Comparison of ENCODE assay signal across 22 cellular contexts in genomic region chr2:1793001-1793867, GRCh38. TPM values are rescaled to one million over a fixed set of nuclear protein-coding genes. Genes with fewer than 3 reads are reported as not detected.
DNase-seq lines count a peak whose midpoint lies in the region; ATAC-seq, FAIRE-seq and TF ChIP-seq lines count a peak whose summit lies in the region.
"Had no signal": no experiment of that assay in that cellular context is flagged by ENCODE, and none has a peak within 500 bp of the region (broad histone marks: within the 10 kb centered on the region; RNA-seq: fewer than 3 reads in every experiment).

No MANE protein-coding gene starts in this region.

- no peak overlapping the region for H3K4me2 ChIP-seq in trophoblast cell (ENCODE audit: low read length)

- H3K27ac ChIP-seq in SJCRH30 (peak overlapping the region; percentile 95), kidney (ENCODE audit: low read depth in 2 of 2, low read length in 2 of 2) (no peak overlapping the region), trophoblast cell (ENCODE audit: low read depth, low read length) (no peak overlapping the region)

- H3K79me1 ChIP-seq in trophoblast cell (ENCODE audit: low read length) = peaks cover 13% of the 10 kb centered on the region

- no peaks in the 10 kb centered on the region for H3K36me3 Mint-ChIP-seq in HFFc6 (ENCODE audit: low read depth)

- no peak overlapping the region for H4K12ac ChIP-seq in trophoblast cell (ENCODE audit: low read depth, low read length)

- peak overlapping the region; percentile 2 for H4K91ac ChIP-seq in trophoblast cell (ENCODE audit: low read depth, low read length)

- H3K36me3 ChIP-seq in SJCRH30 (no peaks in the 10 kb centered on the region), kidney (ENCODE audit: control insufficient read depth in 1 of 2, insufficient read depth in 2 of 2, low read length in 2 of 2) (no peaks in the 10 kb centered on the region), trophoblast cell (ENCODE audit: control insufficient read depth in 1 of 2, insufficient read depth in 2 of 2, low read length in 2 of 2) (no peaks in the 10 kb centered on the region)
- H3K36me3 ChIP-seq: Peyer's patch had no signal

- FAIRE-seq in kidney (lab: Jason Lieb, UNC) = no peak
- FAIRE-seq: GM19239, H1 had no signal

- H2BK12ac ChIP-seq in trophoblast cell (ENCODE audit: low read length) = peak overlapping the region; percentile 1

- no CpG with 5 or more reads among the region's 23 CpGs for WGBS in trophoblast cell (ENCODE audit: extremely low coverage, insufficient coverage, insufficient read length)

- H3K27ac Mint-ChIP-seq in HFFc6 = peak overlapping the region; percentile 62; the same call in 1 of the 2 replicates
- H3K27ac Mint-ChIP-seq: CD4-positive, alpha-beta T cell had no signal

- no peak overlapping the region for H3K4ac ChIP-seq in trophoblast cell (ENCODE audit: low read depth, low read length)

- H3K9me3 Mint-ChIP-seq in HFFc6 = no peaks in the 10 kb centered on the region
- H3K9me3 Mint-ChIP-seq: CD4-positive, alpha-beta T cell had no signal

- no peak overlapping the region for H3K14ac ChIP-seq in trophoblast cell (ENCODE audit: low read length)

- no peak overlapping the region for H3K23ac ChIP-seq in trophoblast cell (ENCODE audit: low read length)

- no peak for TF ChIP-seq CTCF in HFFc6 (IDR thresholded peaks at IDR 0.05)
- TF ChIP-seq CTCF in kidney (IDR thresholded peaks at IDR 0.05; ENCODE audit: borderline replicate concordance, extremely low read depth, insufficient read depth) = no peak

- no peak overlapping the region for H2BK5ac ChIP-seq in trophoblast cell (ENCODE audit: low read depth, low read length, poor library complexity)

- H4K8ac ChIP-seq in trophoblast cell (ENCODE audit: low read depth, low read length) = no peak overlapping the region

- H3K9ac ChIP-seq in kidney (ENCODE audit: low read length in 2 of 2) (no peak overlapping the region), trophoblast cell (ENCODE audit: low read length) (no peak overlapping the region)

- H3K4me3 ChIP-seq in SJCRH30 = no peak overlapping the region
- H3K4me3 ChIP-seq in kidney (ENCODE audit: low read length in 2 of 2) = no peak overlapping the region
- peak overlapping the region; percentile 7 for H3K4me3 ChIP-seq in trophoblast cell (ENCODE audit: low read depth, low read length)
- H3K4me3 ChIP-seq: Peyer's patch had no signal

- no peak overlapping the region for H3K18ac ChIP-seq in trophoblast cell (ENCODE audit: low read length)

- peaks cover 38% of the 10 kb centered on the region for H3K4me1 ChIP-seq in SJCRH30
- H3K4me1 ChIP-seq in kidney (ENCODE audit: control insufficient read depth in 1 of 2, insufficient read depth in 1 of 2, low read depth in 1 of 2, low read length in 2 of 2) = no peaks in the 10 kb centered on the region
- peaks cover 8 to 15% of the 10 kb centered on the region in 2 experiments for H3K4me1 ChIP-seq in trophoblast cell (ENCODE audit: control insufficient read depth in 1 of 2, insufficient read depth in 2 of 2, low read length in 2 of 2)
- H3K4me1 ChIP-seq: Peyer's patch had no signal

- no peak overlapping the region for H3K4me3 Mint-ChIP-seq in HFFc6
- H3K4me3 Mint-ChIP-seq: CD4-positive, alpha-beta T cell had no signal

- no peak for ATAC-seq in HG02970 (IDR thresholded peaks at IDR 0.05; ENCODE audit: low FRiP score, unreplicated experiment)

- H3K27me3 ChIP-seq in SJCRH30 (no peaks in the 10 kb centered on the region), trophoblast cell (ENCODE audit: insufficient read depth, low read length) (no peaks in the 10 kb centered on the region)
- H3K27me3 ChIP-seq: Peyer's patch had no signal

- no peak overlapping the region for H2BK120ac ChIP-seq in trophoblast cell (ENCODE audit: insufficient read depth, low read length, poor library complexity)

- intact Hi-C loops in kidney (cut with DNase I) = no loop called here

- H3K4me1 Mint-ChIP-seq in HFFc6 (ENCODE audit: low read depth) = peaks cover 34% of the 10 kb centered on the region

- peaks cover 7% of the 10 kb centered on the region for H3K27me3 Mint-ChIP-seq in HFFc6 (ENCODE audit: insufficient read depth)
- H3K27me3 Mint-ChIP-seq: CD4-positive, alpha-beta T cell had no signal

- no peak overlapping the region for H2AFZ ChIP-seq in trophoblast cell (ENCODE audit: insufficient read depth, low read length, poor library complexity)

- peak overlapping the region; percentile 9 for H2AK5ac ChIP-seq in trophoblast cell (ENCODE audit: low read length)

- H3K9me3 ChIP-seq in SJCRH30 (replicated peaks) = no peaks in the 10 kb centered on the region
- H3K9me3 ChIP-seq in kidney (ENCODE audit: control insufficient read depth in 1 of 2, low read length in 2 of 2) = no peaks in the 10 kb centered on the region
- H3K9me3 ChIP-seq in trophoblast cell (ENCODE audit: insufficient read depth, low read depth, low read length) = no peaks in the 10 kb centered on the region
- H3K9me3 ChIP-seq: Peyer's patch had no signal

- no peaks in the 10 kb centered on the region for H3K79me2 ChIP-seq in trophoblast cell (ENCODE audit: control insufficient read depth, insufficient read depth, low read length, poor library complexity)

- DNase-seq in HFFc6 = no peak
- DNase-seq in SJCRH30 = no peak
- DNase-seq in kidney = peak; percentile 52
- DNase-seq in trophoblast cell = no peak
- DNase-seq in SW480 (ENCODE audit: low spot score) = no peak
- no peak for DNase-seq in activated CD8-positive, alpha-beta memory T cell treated with anti-CD3 and anti-CD28 coated beads for 24 hours
- DNase-seq in ecto neural progenitor cell (ENCODE audit: low spot score) = no peak
- DNase-seq: Calu3; CD4-positive, alpha-beta T cell; DMS53; Karpas-422; MM.1S; NCI-H1105 treated with DMSO at 0.1 percent for 48 hours; NCI-H1694 treated with DMSO at 0.1 percent for 48 hours; NCI-H2107; NCI-H2227 treated with DMSO at 0.1 percent for 48 hours; NCI-H524; Peyer's patch; SHP77 had no signal

RNA-seq across cellular contexts. Expression of gene PXDN, which starts 48.9 kb away (rescaled TPM):
- total RNA-seq in HFFc6 (2021; fragmentation: NEBNext Ultra II Directional; extraction: Animal tissue kit (Norgen Biotek cat#: 25700)) = 100 to 1,000 TPM; 283 to 403 (median 323) TPM
- 312 and 322 TPM in 2 replicates for total RNA-seq in SJCRH30 (2014; rRNA removed; shearing (Covaris generic))
- 42.3 TPM for total RNA-seq in kidney
- polyA plus RNA-seq in kidney (ENCODE audit: insufficient read depth, low read depth, low replicate concordance) = 4.7 TPM
- polyA plus RNA-seq in trophoblast cell (2013) = 194 and 203 TPM in 2 replicates
- total RNA-seq: Calu3 had no signal
